In genomic region chr12:115313929-115314328, GRCh38 we compare ENCODE assay signal across 1 cellular context.
TF ChIP-seq lines count a peak whose summit lies in the region.

No MANE protein-coding gene starts in this region.

TF ChIP-seq in HepG2, 621 proteins besides CTCF, POLR2A, EP300 and RAD21 (continued from another document and continues in another):
- TF ChIP-seq, protein P1, sequence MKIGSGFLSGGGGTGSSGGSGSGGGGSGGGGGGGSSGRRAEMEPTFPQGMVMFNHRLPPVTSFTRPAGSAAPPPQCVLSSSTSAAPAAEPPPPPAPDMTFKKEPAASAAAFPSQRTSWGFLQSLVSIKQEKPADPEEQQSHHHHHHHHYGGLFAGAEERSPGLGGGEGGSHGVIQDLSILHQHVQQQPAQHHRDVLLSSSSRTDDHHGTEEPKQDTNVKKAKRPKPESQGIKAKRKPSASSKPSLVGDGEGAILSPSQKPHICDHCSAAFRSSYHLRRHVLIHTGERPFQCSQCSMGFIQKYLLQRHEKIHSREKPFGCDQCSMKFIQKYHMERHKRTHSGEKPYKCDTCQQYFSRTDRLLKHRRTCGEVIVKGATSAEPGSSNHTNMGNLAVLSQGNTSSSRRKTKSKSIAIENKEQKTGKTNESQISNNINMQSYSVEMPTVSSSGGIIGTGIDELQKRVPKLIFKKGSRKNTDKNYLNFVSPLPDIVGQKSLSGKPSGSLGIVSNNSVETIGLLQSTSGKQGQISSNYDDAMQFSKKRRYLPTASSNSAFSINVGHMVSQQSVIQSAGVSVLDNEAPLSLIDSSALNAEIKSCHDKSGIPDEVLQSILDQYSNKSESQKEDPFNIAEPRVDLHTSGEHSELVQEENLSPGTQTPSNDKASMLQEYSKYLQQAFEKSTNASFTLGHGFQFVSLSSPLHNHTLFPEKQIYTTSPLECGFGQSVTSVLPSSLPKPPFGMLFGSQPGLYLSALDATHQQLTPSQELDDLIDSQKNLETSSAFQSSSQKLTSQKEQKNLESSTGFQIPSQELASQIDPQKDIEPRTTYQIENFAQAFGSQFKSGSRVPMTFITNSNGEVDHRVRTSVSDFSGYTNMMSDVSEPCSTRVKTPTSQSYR (CRISPR knock-in tag; IDR thresholded peaks at IDR 0.05; ENCODE audit: borderline replicate concordance): peak; percentile 23; the same call in 1 of the 2 replicates
- TF ChIP-seq, protein P2, sequence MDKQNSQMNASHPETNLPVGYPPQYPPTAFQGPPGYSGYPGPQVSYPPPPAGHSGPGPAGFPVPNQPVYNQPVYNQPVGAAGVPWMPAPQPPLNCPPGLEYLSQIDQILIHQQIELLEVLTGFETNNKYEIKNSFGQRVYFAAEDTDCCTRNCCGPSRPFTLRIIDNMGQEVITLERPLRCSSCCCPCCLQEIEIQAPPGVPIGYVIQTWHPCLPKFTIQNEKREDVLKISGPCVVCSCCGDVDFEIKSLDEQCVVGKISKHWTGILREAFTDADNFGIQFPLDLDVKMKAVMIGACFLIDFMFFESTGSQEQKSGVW (CRISPR knock-in tag; IDR thresholded peaks at IDR 0.05; ENCODE audit: borderline replicate concordance): no peak
- TF ChIP-seq NR2F6 (IDR thresholded peaks at IDR 0.05) (peak; percentile 43; the same call in 1 of the 2 replicates), NR2F6 (CRISPR knock-in tag; IDR thresholded peaks at IDR 0.05) (peak; percentile 66; the same call in 1 of the 2 replicates), SSRP1 (CRISPR knock-in tag; IDR thresholded peaks at IDR 0.05) (0 out of 2 replicates have a peak, but pooled peaks have one; percentile 71), FOSL2 (CRISPR knock-in tag; IDR thresholded peaks at IDR 0.05) (peak; percentile 91), IRX3 (CRISPR knock-in tag; IDR thresholded peaks at IDR 0.05; ENCODE audit: borderline replicate concordance, low read depth) (no peak), ZNF878 (CRISPR knock-in tag; IDR thresholded peaks at IDR 0.05) (peak; percentile 53; the same call in 1 of the 2 replicates), PHB2 (IDR thresholded peaks at IDR 0.05; ENCODE audit: partially characterized antibody) (no peak), ZNF12 (CRISPR knock-in tag; IDR thresholded peaks at IDR 0.05) (0 out of 2 replicates have a peak, but pooled peaks have one; percentile 51), JARID2 (CRISPR knock-in tag; IDR thresholded peaks at IDR 0.05; ENCODE audit: insufficient replicate concordance) (no peak), MXI1 (IDR thresholded peaks at IDR 0.05; ENCODE audit: borderline replicate concordance, low read depth, low read length) (peak; percentile 75; the same call in 2 of the 3 replicates), AHDC1 (CRISPR knock-in tag; IDR thresholded peaks at IDR 0.05; ENCODE audit: borderline replicate concordance) (peak; percentile 79), KDM1A (CRISPR knock-in tag; IDR thresholded peaks at IDR 0.05) (0 out of 2 replicates have a peak, but pooled peaks have one; percentile 8), ATF7 (IDR thresholded peaks at IDR 0.05) (no peak), ATF7 (CRISPR knock-in tag; IDR thresholded peaks at IDR 0.05) (0 out of 2 replicates have a peak, but pooled peaks have one; percentile 24), ZNF776 (CRISPR knock-in tag; IDR thresholded peaks at IDR 0.05) (no peak), ISL2 (CRISPR knock-in tag; IDR thresholded peaks at IDR 0.05) (no peak), RARA (CRISPR knock-in tag; IDR thresholded peaks at IDR 0.05) (peak; percentile 82), ETV5 (CRISPR knock-in tag; IDR thresholded peaks at IDR 0.05; ENCODE audit: borderline replicate concordance) (peak; percentile 73; the same call in 1 of the 2 replicates), ZNF713 (CRISPR knock-in tag; IDR thresholded peaks at IDR 0.05) (no peak), ZNF441 (CRISPR knock-in tag; IDR thresholded peaks at IDR 0.05; ENCODE audit: borderline replicate concordance) (no peak), FOXA3 (CRISPR knock-in tag; IDR thresholded peaks at IDR 0.05) (peak; percentile 67), ZNF614 (CRISPR knock-in tag; IDR thresholded peaks at IDR 0.05; ENCODE audit: borderline replicate concordance) (peak; percentile 60; the same call in 1 of the 2 replicates), TFAP4 (IDR thresholded peaks at IDR 0.05; ENCODE audit: borderline replicate concordance, low read depth) (peak; percentile 96), HNRNPK (IDR thresholded peaks at IDR 0.05; ENCODE audit: low read depth, low read length, poor library complexity, severe bottlenecking) (no peak), SKI (IDR thresholded peaks at IDR 0.05; ENCODE audit: partially characterized antibody) (peak; percentile 20), RXRB (CRISPR knock-in tag; IDR thresholded peaks at IDR 0.05; ENCODE audit: borderline replicate concordance) (peak; percentile 72; the same call in 1 of the 2 replicates), JUNB (CRISPR knock-in tag; IDR thresholded peaks at IDR 0.05; ENCODE audit: borderline replicate concordance) (peak; percentile 21; the same call in 1 of the 2 replicates), ZNF550 (CRISPR knock-in tag; IDR thresholded peaks at IDR 0.05; ENCODE audit: borderline replicate concordance) (no peak), CREB1 (IDR thresholded peaks at IDR 0.05) (peak; percentile 21; the same call in 1 of the 2 replicates), CREB1 (CRISPR knock-in tag; IDR thresholded peaks at IDR 0.05) (no peak), SMC3 (IDR thresholded peaks at IDR 0.05; ENCODE audit: low read length) (no peak), THAP11 (CRISPR knock-in tag; IDR thresholded peaks at IDR 0.05) (peak; percentile 35; the same call in 1 of the 2 replicates)
- TF ChIP-seq, protein P3, sequence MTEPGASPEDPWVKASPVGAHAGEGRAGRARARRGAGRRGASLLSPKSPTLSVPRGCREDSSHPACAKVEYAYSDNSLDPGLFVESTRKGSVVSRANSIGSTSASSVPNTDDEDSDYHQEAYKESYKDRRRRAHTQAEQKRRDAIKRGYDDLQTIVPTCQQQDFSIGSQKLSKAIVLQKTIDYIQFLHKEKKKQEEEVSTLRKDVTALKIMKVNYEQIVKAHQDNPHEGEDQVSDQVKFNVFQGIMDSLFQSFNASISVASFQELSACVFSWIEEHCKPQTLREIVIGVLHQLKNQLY (CRISPR knock-in tag; IDR thresholded peaks at IDR 0.05): peak; percentile 83
- TF ChIP-seq, protein P4, sequence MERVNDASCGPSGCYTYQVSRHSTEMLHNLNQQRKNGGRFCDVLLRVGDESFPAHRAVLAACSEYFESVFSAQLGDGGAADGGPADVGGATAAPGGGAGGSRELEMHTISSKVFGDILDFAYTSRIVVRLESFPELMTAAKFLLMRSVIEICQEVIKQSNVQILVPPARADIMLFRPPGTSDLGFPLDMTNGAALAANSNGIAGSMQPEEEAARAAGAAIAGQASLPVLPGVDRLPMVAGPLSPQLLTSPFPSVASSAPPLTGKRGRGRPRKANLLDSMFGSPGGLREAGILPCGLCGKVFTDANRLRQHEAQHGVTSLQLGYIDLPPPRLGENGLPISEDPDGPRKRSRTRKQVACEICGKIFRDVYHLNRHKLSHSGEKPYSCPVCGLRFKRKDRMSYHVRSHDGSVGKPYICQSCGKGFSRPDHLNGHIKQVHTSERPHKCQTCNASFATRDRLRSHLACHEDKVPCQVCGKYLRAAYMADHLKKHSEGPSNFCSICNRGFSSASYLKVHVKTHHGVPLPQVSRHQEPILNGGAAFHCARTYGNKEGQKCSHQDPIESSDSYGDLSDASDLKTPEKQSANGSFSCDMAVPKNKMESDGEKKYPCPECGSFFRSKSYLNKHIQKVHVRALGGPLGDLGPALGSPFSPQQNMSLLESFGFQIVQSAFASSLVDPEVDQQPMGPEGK (CRISPR knock-in tag; IDR thresholded peaks at IDR 0.05): no peak
- TF ChIP-seq, protein P5, sequence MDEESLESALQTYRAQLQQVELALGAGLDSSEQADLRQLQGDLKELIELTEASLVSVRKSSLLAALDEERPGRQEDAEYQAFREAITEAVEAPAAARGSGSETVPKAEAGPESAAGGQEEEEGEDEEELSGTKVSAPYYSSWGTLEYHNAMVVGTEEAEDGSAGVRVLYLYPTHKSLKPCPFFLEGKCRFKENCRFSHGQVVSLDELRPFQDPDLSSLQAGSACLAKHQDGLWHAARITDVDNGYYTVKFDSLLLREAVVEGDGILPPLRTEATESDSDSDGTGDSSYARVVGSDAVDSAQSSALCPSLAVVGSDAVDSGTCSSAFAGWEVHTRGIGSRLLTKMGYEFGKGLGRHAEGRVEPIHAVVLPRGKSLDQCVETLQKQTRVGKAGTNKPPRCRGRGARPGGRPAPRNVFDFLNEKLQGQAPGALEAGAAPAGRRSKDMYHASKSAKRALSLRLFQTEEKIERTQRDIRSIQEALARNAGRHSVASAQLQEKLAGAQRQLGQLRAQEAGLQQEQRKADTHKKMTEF (CRISPR knock-in tag; IDR thresholded peaks at IDR 0.05): peak; percentile 62; the same call in 1 of the 2 replicates
- TF ChIP-seq, protein P6, sequence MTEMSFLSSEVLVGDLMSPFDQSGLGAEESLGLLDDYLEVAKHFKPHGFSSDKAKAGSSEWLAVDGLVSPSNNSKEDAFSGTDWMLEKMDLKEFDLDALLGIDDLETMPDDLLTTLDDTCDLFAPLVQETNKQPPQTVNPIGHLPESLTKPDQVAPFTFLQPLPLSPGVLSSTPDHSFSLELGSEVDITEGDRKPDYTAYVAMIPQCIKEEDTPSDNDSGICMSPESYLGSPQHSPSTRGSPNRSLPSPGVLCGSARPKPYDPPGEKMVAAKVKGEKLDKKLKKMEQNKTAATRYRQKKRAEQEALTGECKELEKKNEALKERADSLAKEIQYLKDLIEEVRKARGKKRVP (CRISPR knock-in tag; IDR thresholded peaks at IDR 0.05): peak in 1 of 2 experiments; percentile 52; a peak in 1 of 4 replicates
- TF ChIP-seq, protein P7, sequence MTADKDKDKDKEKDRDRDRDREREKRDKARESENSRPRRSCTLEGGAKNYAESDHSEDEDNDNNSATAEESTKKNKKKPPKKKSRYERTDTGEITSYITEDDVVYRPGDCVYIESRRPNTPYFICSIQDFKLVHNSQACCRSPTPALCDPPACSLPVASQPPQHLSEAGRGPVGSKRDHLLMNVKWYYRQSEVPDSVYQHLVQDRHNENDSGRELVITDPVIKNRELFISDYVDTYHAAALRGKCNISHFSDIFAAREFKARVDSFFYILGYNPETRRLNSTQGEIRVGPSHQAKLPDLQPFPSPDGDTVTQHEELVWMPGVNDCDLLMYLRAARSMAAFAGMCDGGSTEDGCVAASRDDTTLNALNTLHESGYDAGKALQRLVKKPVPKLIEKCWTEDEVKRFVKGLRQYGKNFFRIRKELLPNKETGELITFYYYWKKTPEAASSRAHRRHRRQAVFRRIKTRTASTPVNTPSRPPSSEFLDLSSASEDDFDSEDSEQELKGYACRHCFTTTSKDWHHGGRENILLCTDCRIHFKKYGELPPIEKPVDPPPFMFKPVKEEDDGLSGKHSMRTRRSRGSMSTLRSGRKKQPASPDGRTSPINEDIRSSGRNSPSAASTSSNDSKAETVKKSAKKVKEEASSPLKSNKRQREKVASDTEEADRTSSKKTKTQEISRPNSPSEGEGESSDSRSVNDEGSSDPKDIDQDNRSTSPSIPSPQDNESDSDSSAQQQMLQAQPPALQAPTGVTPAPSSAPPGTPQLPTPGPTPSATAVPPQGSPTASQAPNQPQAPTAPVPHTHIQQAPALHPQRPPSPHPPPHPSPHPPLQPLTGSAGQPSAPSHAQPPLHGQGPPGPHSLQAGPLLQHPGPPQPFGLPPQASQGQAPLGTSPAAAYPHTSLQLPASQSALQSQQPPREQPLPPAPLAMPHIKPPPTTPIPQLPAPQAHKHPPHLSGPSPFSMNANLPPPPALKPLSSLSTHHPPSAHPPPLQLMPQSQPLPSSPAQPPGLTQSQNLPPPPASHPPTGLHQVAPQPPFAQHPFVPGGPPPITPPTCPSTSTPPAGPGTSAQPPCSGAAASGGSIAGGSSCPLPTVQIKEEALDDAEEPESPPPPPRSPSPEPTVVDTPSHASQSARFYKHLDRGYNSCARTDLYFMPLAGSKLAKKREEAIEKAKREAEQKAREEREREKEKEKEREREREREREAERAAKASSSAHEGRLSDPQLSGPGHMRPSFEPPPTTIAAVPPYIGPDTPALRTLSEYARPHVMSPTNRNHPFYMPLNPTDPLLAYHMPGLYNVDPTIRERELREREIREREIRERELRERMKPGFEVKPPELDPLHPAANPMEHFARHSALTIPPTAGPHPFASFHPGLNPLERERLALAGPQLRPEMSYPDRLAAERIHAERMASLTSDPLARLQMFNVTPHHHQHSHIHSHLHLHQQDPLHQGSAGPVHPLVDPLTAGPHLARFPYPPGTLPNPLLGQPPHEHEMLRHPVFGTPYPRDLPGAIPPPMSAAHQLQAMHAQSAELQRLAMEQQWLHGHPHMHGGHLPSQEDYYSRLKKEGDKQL (CRISPR knock-in tag; IDR thresholded peaks at IDR 0.05; ENCODE audit: low read depth): peak; percentile 45; the same call in 1 of the 2 replicates
